19 cellular contexts compared by ENCODE assay signal in genomic region chr5:180522350-180522749, GRCh38. TPM values are rescaled to one million over a fixed set of nuclear protein-coding genes. Genes with fewer than 3 reads are reported as not detected.
DNase-seq lines count a peak whose midpoint lies in the region; ATAC-seq and TF ChIP-seq lines count a peak whose summit lies in the region.
"Had no signal": no experiment of that assay in that cellular context is flagged by ENCODE, and none has a peak within 500 bp of the region (broad histone marks: within the 10 kb centered on the region; RNA-seq: fewer than 3 reads in every experiment).

No MANE protein-coding gene starts in this region.

- peak overlapping the region; percentile 19 for H3K27ac Mint-ChIP-seq in CD8-positive, alpha-beta T cell
- H3K27ac Mint-ChIP-seq in GM23338 = 0 out of 2 replicates have a peak overlapping the region, but pooled peaks have one; percentile 47
- peak overlapping the region in 4 of 6 donors; percentile 36 to 89 (median 73) for H3K27ac Mint-ChIP-seq in naive B cell
- H3K27ac Mint-ChIP-seq: activated naive CD8-positive, alpha-beta T cell treated with anti-CD3 and anti-CD28 coated beads, Interleukin-2, amount 10 ng/mL, durations not matched to agents 7 days and 5 days; B cell had no signal

- no peaks in the 10 kb centered on the region for H3K27me3 ChIP-seq in CD8-positive, alpha-beta T cell (ENCODE audit: insufficient read depth, low read length)
- no peaks in the 10 kb centered on the region for H3K27me3 ChIP-seq in GM23338 (ENCODE audit: insufficient read depth)
- H3K27me3 ChIP-seq: foreskin keratinocyte, transverse colon had no signal

- CTCF ChIA-PET in CD8-positive, alpha-beta T cell (lab: Charles Lee) = no interaction called here

- no peak overlapping the region for H3K27ac ChIP-seq in CD8-positive, alpha-beta T cell (ENCODE audit: low read depth, low read length)
- no peak overlapping the region; the same call in 1 of the 2 replicates for H3K27ac ChIP-seq in GM23338 (ENCODE audit: low read depth)
- H3K27ac ChIP-seq: transverse colon had no signal

- no peak overlapping the region for H3K4me3 ChIP-seq in CD8-positive, alpha-beta T cell (ENCODE audit: low read depth, low read length)
- no peak overlapping the region for H3K4me3 ChIP-seq in GM23338
- H3K4me3 ChIP-seq: smooth muscle cell, transverse colon had no signal

- TF ChIP-seq CTCF in CD8-positive, alpha-beta T cell (IDR thresholded peaks at IDR 0.05) = no peak
- no peak for TF ChIP-seq CTCF in GM23338 (conservative IDR thresholded peaks at IDR 0.05; ENCODE audit: low read depth in 2 of 2)

- intact Hi-C loops in CD8-positive, alpha-beta T cell (cut with DNase I, micrococcal nuclease) = no loop called here

- H3K27me3 Mint-ChIP-seq in CD8-positive, alpha-beta T cell (ENCODE audit: low read depth) = no peaks in the 10 kb centered on the region
- H3K27me3 Mint-ChIP-seq in GM23338 (ENCODE audit: insufficient read depth, low read depth, poor library complexity) = peaks cover 9% of the 10 kb centered on the region
- H3K27me3 Mint-ChIP-seq in naive B cell = no peaks in the 10 kb centered on the region
- H3K27me3 Mint-ChIP-seq: activated naive CD8-positive, alpha-beta T cell treated with anti-CD3 and anti-CD28 coated beads, Interleukin-2, amount 10 ng/mL, durations not matched to agents 7 days and 5 days; B cell had no signal

- no peaks in the 10 kb centered on the region for H3K9me3 Mint-ChIP-seq in CD8-positive, alpha-beta T cell
- H3K9me3 Mint-ChIP-seq in GM23338 = no peaks in the 10 kb centered on the region
- H3K9me3 Mint-ChIP-seq in naive B cell = no peaks in the 10 kb centered on the region
- H3K9me3 Mint-ChIP-seq: activated naive CD8-positive, alpha-beta T cell treated with anti-CD3 and anti-CD28 coated beads, Interleukin-2, amount 10 ng/mL, durations not matched to agents 7 days and 5 days had no signal

- no peak overlapping the region for H3K4me3 Mint-ChIP-seq in CD8-positive, alpha-beta T cell
- H3K4me3 Mint-ChIP-seq in GM23338 = no peak overlapping the region; the same call in 2 of the 3 replicates
- H3K4me3 Mint-ChIP-seq in naive B cell = peak overlapping the region in 4 of 8 donors; percentile 21 to 54 (median 22)
- H3K4me3 Mint-ChIP-seq: activated naive CD8-positive, alpha-beta T cell treated with anti-CD3 and anti-CD28 coated beads, Interleukin-2, amount 10 ng/mL, durations not matched to agents 7 days and 5 days; B cell had no signal

- peaks cover 14% of the 10 kb centered on the region for H3K36me3 Mint-ChIP-seq in CD8-positive, alpha-beta T cell
- peaks cover 11% of the 10 kb centered on the region; the same call in 2 of the 3 replicates for H3K36me3 Mint-ChIP-seq in GM23338 (ENCODE audit: low read depth)
- H3K36me3 Mint-ChIP-seq in naive B cell = peaks cover 0 to 3% of the 10 kb centered on the region in 2 donors

- no peaks in the 10 kb centered on the region for H3F3A ChIP-seq in GM23338 (replicated peaks; ENCODE audit: low read depth)

- peaks cover 28% of the 10 kb centered on the region for H3K4me1 ChIP-seq in CD8-positive, alpha-beta T cell (ENCODE audit: insufficient read depth, low read length)
- peaks cover 45% of the 10 kb centered on the region for H3K4me1 ChIP-seq in GM23338 (ENCODE audit: insufficient read depth)

- no peaks in the 10 kb centered on the region for H3K9me3 ChIP-seq in CD8-positive, alpha-beta T cell (ENCODE audit: low read length)
- H3K9me3 ChIP-seq: transverse colon had no signal

- no peak for DNase-seq in CD8-positive, alpha-beta T cell
- DNase-seq in GM23338 (ENCODE audit: low spot score) (no peak), amniotic epithelial cell (ENCODE audit: low read depth) (peak; percentile 20), naive B cell (no peak)
- DNase-seq: activated CD4-positive, alpha-beta T cell treated with anti-CD3 and anti-CD28 coated beads for 1 hour; activated naive CD8-positive, alpha-beta T cell treated with anti-CD3 and anti-CD28 coated beads, Interleukin-2, amount 10 ng/mL, durations not matched to agents 7 days and 5 days; foreskin keratinocyte; MM.1S; NCI-H2029; NCI-H510A; SHP77; transverse colon had no signal

- no peaks in the 10 kb centered on the region for H3K9me2 ChIP-seq in GM23338 (ENCODE audit: insufficient read depth)

- H4K20me1 ChIP-seq in GM23338 (replicated peaks; ENCODE audit: insufficient read depth) = peaks cover 85% of the 10 kb centered on the region

- peaks cover 72% of the 10 kb centered on the region for H3K4me1 Mint-ChIP-seq in CD8-positive, alpha-beta T cell (ENCODE audit: low read depth)
- H3K4me1 Mint-ChIP-seq in GM23338 (peaks cover 67% of the 10 kb centered on the region), naive B cell (peaks cover 42 to 77% (median 75%) of the 10 kb centered on the region in 3 donors)

- H3K36me3 ChIP-seq in CD8-positive, alpha-beta T cell (ENCODE audit: insufficient read depth, low read length) = no peaks in the 10 kb centered on the region
- no peaks in the 10 kb centered on the region for H3K36me3 ChIP-seq in GM23338 (ENCODE audit: insufficient read depth)
- H3K36me3 ChIP-seq: transverse colon had no signal

- ATAC-seq in CD8-positive, alpha-beta T cell = no peak
- ATAC-seq in GM23338 (no peak), naive B cell (ENCODE audit: low read depth in 2 of 2) (no peak), HG02759 (IDR thresholded peaks at IDR 0.05; ENCODE audit: unreplicated experiment) (no peak), HG02852 (IDR thresholded peaks at IDR 0.05; ENCODE audit: unreplicated experiment) (no peak), HG02870 (IDR thresholded peaks at IDR 0.05; ENCODE audit: unreplicated experiment) (no peak), GM18858 (IDR thresholded peaks at IDR 0.05; ENCODE audit: unreplicated experiment) (no peak)
- ATAC-seq: left lobe of liver had no signal

- POLR2A ChIA-PET in CD8-positive, alpha-beta T cell (lab: Charles Lee) = no interaction called here

- no peak overlapping the region for H2AFZ ChIP-seq in GM23338

- H3K4me2 ChIP-seq in GM23338 = peak overlapping the region; percentile 31; the same call in 1 of the 2 replicates

- peaks cover 100% of the 10 kb centered on the region for H3K79me2 ChIP-seq in GM23338 (replicated peaks; ENCODE audit: insufficient read depth)

TF ChIP-seq in GM23338, 12 proteins besides CTCF, POLR2A, EP300 and RAD21:
- TF ChIP-seq EZH2phosphoT487 (IDR thresholded peaks at IDR 0.05; ENCODE audit: unreplicated experiment) = no peak

RNA-seq across cellular contexts. Expression of gene CNOT6, which starts 28.2 kb away (rescaled TPM):
- total RNA-seq in CD8-positive, alpha-beta T cell = 10 to 100 TPM; 13.1 to 13.9 TPM
- 38.7 and 41.7 TPM in 2 replicates for total RNA-seq in GM23338 (2014; rRNA removed; shearing (Covaris generic))
- polyA plus RNA-seq in GM23338 (2016; fragmentation: Nextera tagmentation; extraction: Ambion mirVana) = 11.4 and 14.6 TPM in 2 replicates
- 1 to 10 TPM in 5 of 6 donors, under 1 TPM in 1; 0.84 to 8.8 (median 6.3) TPM for polyA plus RNA-seq in naive B cell (ENCODE audit: low read depth in 6 of 6)

Comparison
In these comparisons a context has a peak if more than half of its experiments do, and no peak if none do; other contexts are left out.
1. H3K27ac Mint-ChIP-seq: peak in every context shown above with its lines; median percentile 73 in naive B cell; 47 in GM23338; 19 in CD8-positive, alpha-beta T cell.